ENCODE assay signal across 13 cellular contexts in genomic region chr7:2649139-2649838, GRCh38. TPM values are rescaled to one million over a fixed set of nuclear protein-coding genes. Genes with fewer than 3 reads are reported as not detected.
DNase-seq lines count a peak whose midpoint lies in the region; ATAC-seq, FAIRE-seq and TF ChIP-seq lines count a peak whose summit lies in the region.
"Had no signal": no experiment of that assay in that cellular context is flagged by ENCODE, and none has a peak within 500 bp of the region (broad histone marks: within the 10 kb centered on the region; RNA-seq: fewer than 3 reads in every experiment).

No MANE protein-coding gene starts in this region.

- BruUV-seq in K562 (replicated peaks; lab: Mats Ljungman, UMichigan), result no TSS peak

- DNase-seq in HTR-8/SVneo (ENCODE audit: insufficient read length, low spot score) (no peak), K562 (ENCODE audit: extremely low read depth in 1 of 4, low spot score in 3 of 4) (peak in 2 of 4 experiments; percentile 56 to 58), myocyte (ENCODE audit: low read depth) (peak; percentile 31), Peyer's patch (no peak), germinal center (ENCODE audit: low spot score) (no peak)
- DNase-seq: BE2C; Caco-2; CD8-positive, alpha-beta memory T cell; DMS53; H7 had no signal

- no peaks in the 10 kb centered on the region for H3K36me3 ChIP-seq in K562 (ENCODE audit: control insufficient read depth, insufficient read depth, low read length)
- peaks cover 0 to 51% (median 0%) of the 10 kb centered on the region in 3 donors for H3K36me3 ChIP-seq in Peyer's patch

- H3K4me1 ChIP-seq in K562 (replicated peaks in 1 of 2; ENCODE audit: control insufficient read depth in 2 of 2, insufficient read depth in 2 of 2, low read length in 2 of 2), result peaks cover 6 to 73% of the 10 kb centered on the region in 2 experiments; a peak in 3 of 5 replicates
- peaks cover 0 to 11% (median 8%) of the 10 kb centered on the region in 4 donors for H3K4me1 ChIP-seq in Peyer's patch
- H3K4me1 ChIP-seq: Caco-2 had no signal

- H3K9me3 ChIP-seq in K562 (replicated peaks; ENCODE audit: control insufficient read depth, insufficient read depth, low read depth, low read length) (no peaks in the 10 kb centered on the region), Peyer's patch (no peaks in the 10 kb centered on the region)
- H3K9me3 ChIP-seq: A549, BE2C, Caco-2 had no signal

- POLR2A ChIA-PET in K562 (lab: Yijun Ruan, JAX), result no interaction called here

- H3K9me1 ChIP-seq in K562 (ENCODE audit: control insufficient read depth, insufficient read depth, low read length), result no peaks in the 10 kb centered on the region

- H4K20me1 ChIP-seq in K562 (replicated peaks; ENCODE audit: control insufficient read depth, insufficient read depth, low read length), result peaks cover 5% of the 10 kb centered on the region; the same call in 1 of the 2 replicates

- in situ Hi-C loops in K562 (cut with MboI), result no loop called here

- no peak overlapping the region for H3K27ac ChIP-seq in K562 (ENCODE audit: extremely low read depth, low read depth, low read length)
- H3K27ac ChIP-seq in Peyer's patch, result no peak overlapping the region
- H3K27ac ChIP-seq: A549 had no signal

- FAIRE-seq in HTR-8/SVneo (lab: Jason Lieb, UNC) (peak; percentile 38), K562 (lab: Jason Lieb, UNC) (no peak)
- FAIRE-seq: A549 had no signal

- TF ChIP-seq POLR2A in K562 (conservative IDR thresholded peaks at IDR 0.05) (no peak), Peyer's patch (IDR thresholded peaks at IDR 0.05) (no peak)

- TF ChIP-seq RAD21 in K562 (CRISPR knock-in tag; conservative IDR thresholded peaks at IDR 0.05 in 1 of 2, IDR thresholded peaks at IDR 0.05 in 1 of 2), result no peak

- intact Hi-C loops in K562 (cut with micrococcal nuclease), result no loop called here

- H3K4me2 ChIP-seq in K562 (ENCODE audit: insufficient read depth, low read length), result no peak overlapping the region
- H3K4me2 ChIP-seq: A549 had no signal

- no peak for ATAC-seq in K562
- no peak for ATAC-seq in HG02840 (IDR thresholded peaks at IDR 0.05; ENCODE audit: low FRiP score, unreplicated experiment)
- no peak for ATAC-seq in HG02642 (IDR thresholded peaks at IDR 0.05; ENCODE audit: poor library complexity, unreplicated experiment)
- ATAC-seq: A549 had no signal

- TF ChIP-seq CTCF in K562 (IDR thresholded peaks at IDR 0.05 in 2 of 3, conservative IDR thresholded peaks at IDR 0.05 in 1 of 3; ENCODE audit: insufficient read depth in 2 of 3, low read depth in 1 of 3, low read length in 3 of 3) (no peak), Peyer's patch (IDR thresholded peaks at IDR 0.05) (no peak)

- CTCF ChIA-PET in K562 (lab: Yijun Ruan, JAX; ENCODE audit: low intra/inter-chr PET ratio), result no interaction called here

- H3K9ac ChIP-seq in K562 (ENCODE audit: insufficient read depth in 1 of 2, low read depth in 2 of 2, low read length in 2 of 2), result peak overlapping the region in 1 of 2 experiments; percentile 68; a peak in 2 of 4 replicates

- WGBS in K562 (ENCODE audit: insufficient coverage, low coverage, missing lambda C conversion rate), result 58% methylated on average over 15 of the region's 18 CpGs

- H3K27me3 ChIP-seq in K562 (ENCODE audit: control insufficient read depth in 2 of 2, insufficient read depth in 2 of 2, low read length in 2 of 2) (peaks cover 0 to 6% of the 10 kb centered on the region in 2 experiments; a peak in 1 of 5 replicates), Peyer's patch (no peaks in the 10 kb centered on the region)
- H3K27me3 ChIP-seq: BE2C had no signal

- no peak overlapping the region for H2AFZ ChIP-seq in K562 (ENCODE audit: low read depth, low read length)

- H3K4me3 ChIP-seq in K562 (no peak overlapping the region), Peyer's patch (no peak overlapping the region)
- H3K4me3 ChIP-seq: A549 had no signal

- no peaks in the 10 kb centered on the region for H3K79me2 ChIP-seq in K562 (ENCODE audit: control insufficient read depth, insufficient read depth, low read length)

- TF ChIP-seq EP300 in K562 (IDR thresholded peaks at IDR 0.05; ENCODE audit: low read length), result no peak

TF ChIP-seq in K562, 482 proteins besides CTCF, POLR2A, EP300 and RAD21:
- TF ChIP-seq HNRNPUL1 (IDR thresholded peaks at IDR 0.05; ENCODE audit: low read length), result no peak
- TF ChIP-seq MNT (conservative IDR thresholded peaks at IDR 0.05), result 0 out of 4 replicates have a peak, but pooled peaks of 1 of the 2 experiments have one; percentile 25
- TF ChIP-seq USF2 (CRISPR knock-in tag; IDR thresholded peaks at IDR 0.05), result peak; percentile 49; the same call in 1 of the 2 replicates
- peak; percentile 70 for TF ChIP-seq USF1 (CRISPR knock-in tag; IDR thresholded peaks at IDR 0.05)
- TF ChIP-seq RAD51 (IDR thresholded peaks at IDR 0.05; ENCODE audit: borderline replicate concordance, low read depth), result peak; percentile 52; the same call in 1 of the 2 replicates

RNA-seq across cellular contexts. Expression of gene TTYH3, which starts 17.5 kb away (rescaled TPM):
- total RNA-seq in K562 (2011; cell fraction: chromatin; rRNA removed; ENCODE audit: low replicate concordance), result 4.3 and 18.5 TPM in 2 replicates
- 13.6 and 17.2 TPM in 2 replicates for total RNA-seq in K562 (2011; cell fraction: nucleolus; rRNA removed)
- 8.4 and 9.7 TPM in 2 replicates for total RNA-seq in K562 (2011; cell fraction: nucleoplasm; rRNA removed)
- 1.4 and 1.5 TPM in 2 replicates for total RNA-seq in K562 (2014; rRNA removed)
- total RNA-seq in K562 (2014; rRNA removed; fragmentation: Illumina TruSeq; extraction: Trizol), result 0.06 and 0.11 TPM in 2 replicates
- 0.62 and 0.79 TPM in 2 replicates for total RNA-seq in K562 (2015; rRNA removed; fragmentation: Illumina TruSeq; extraction: Trizol)
- 4.9 and 5.5 TPM in 2 replicates for total RNA-seq in K562 (2021)
- polyA plus RNA-seq in K562 (2011; rRNA removed), result 1.7 and 4.5 TPM in 2 replicates
- 2.7 and 5.1 TPM in 2 replicates for polyA plus RNA-seq in K562 (2011; cell fraction: cytosol; rRNA removed)
- 13.6 and 13.8 TPM in 2 replicates for polyA plus RNA-seq in K562 (2011; cell fraction: nucleus; rRNA removed)
- polyA plus RNA-seq in K562 (2012), result 3.5 and 7.4 TPM in 2 replicates
- 1.1 and 2.0 TPM in 2 replicates for polyA plus RNA-seq in K562 (2014; fragmentation: Illumina TruSeq; extraction: Trizol)
- polyA plus RNA-seq in K562 (2014; fragmentation: Nextera tagmentation; extraction: Ambion mirVana), result under 1 TPM; 0.01 to 0.04 TPM
- polyA plus RNA-seq in K562 (2014; rRNA removed), result 1.1 and 1.9 TPM in 2 replicates
- 0.96 and 1.1 TPM in 2 replicates for polyA minus RNA-seq in K562 (2011; rRNA and poly(A)+ RNA removed)
- 5.5 and 6.6 TPM in 2 replicates for polyA minus RNA-seq in K562 (2011; cell fraction: cytosol; rRNA and poly(A)+ RNA removed)
- polyA minus RNA-seq in K562 (2011; cell fraction: nucleus; rRNA and poly(A)+ RNA removed), result 5.7 and 5.9 TPM in 2 replicates
- total RNA-seq in myocyte, result 27.6 and 29.1 TPM in 2 replicates
- 46.4 TPM for polyA plus RNA-seq in myocyte (2012)
- total RNA-seq in Peyer's patch, result 10 to 100 TPM; 61.8 to 99.9 (median 83.4) TPM

RNA-seq across cellular contexts. Expression of gene AMZ1, which starts 38.7 kb away (rescaled TPM):
- 0.07 and 0.12 TPM in 2 replicates for total RNA-seq in K562 (2011; cell fraction: chromatin; rRNA removed; ENCODE audit: low replicate concordance)
- 0.17 TPM in 1 of 2 replicates, not detected in the other for total RNA-seq in K562 (2011; cell fraction: nucleolus; rRNA removed)
- 0.07 and 0.08 TPM in 2 replicates for total RNA-seq in K562 (2011; cell fraction: nucleoplasm; rRNA removed)
- not detected in 2 replicates for total RNA-seq in K562 (2014; rRNA removed)
- not detected in 2 replicates for total RNA-seq in K562 (2014; rRNA removed; fragmentation: Illumina TruSeq; extraction: Trizol)
- not detected in 2 replicates for total RNA-seq in K562 (2015; rRNA removed; fragmentation: Illumina TruSeq; extraction: Trizol)
- not detected in 2 replicates for total RNA-seq in K562 (2021)
- polyA plus RNA-seq in K562 (2011; rRNA removed), result not detected in 2 replicates
- not detected in 2 replicates for polyA plus RNA-seq in K562 (2011; cell fraction: cytosol; rRNA removed)
- polyA plus RNA-seq in K562 (2011; cell fraction: nucleus; rRNA removed), result not detected in 2 replicates
- 0.04 and 0.08 TPM in 2 replicates for polyA plus RNA-seq in K562 (2012)
- polyA plus RNA-seq in K562 (2014; fragmentation: Illumina TruSeq; extraction: Trizol), result not detected in 2 replicates
- polyA plus RNA-seq in K562 (2014; fragmentation: Nextera tagmentation; extraction: Ambion mirVana), result not detected
- polyA plus RNA-seq in K562 (2014; rRNA removed), result not detected in 2 replicates
- 0.04 TPM in 1 of 2 replicates, not detected in the other for polyA minus RNA-seq in K562 (2011; rRNA and poly(A)+ RNA removed)
- polyA minus RNA-seq in K562 (2011; cell fraction: cytosol; rRNA and poly(A)+ RNA removed), result not detected in 2 replicates
- polyA minus RNA-seq in K562 (2011; cell fraction: nucleus; rRNA and poly(A)+ RNA removed), result not detected in 2 replicates
- total RNA-seq in myocyte, result 0.11 TPM in 1 of 2 replicates, not detected in the other
- 2.3 TPM for polyA plus RNA-seq in myocyte (2012)
- under 1 TPM in 1 of 4 donors, not detected in 3; 0.67 TPM for total RNA-seq in Peyer's patch
